Comparison of ENCODE assay signal across 23 cellular contexts in genomic region chr3:184474907-184475306, GRCh38.
"Had no signal": no experiment of that assay in that cellular context is flagged by ENCODE, and none has a peak within 500 bp of the region (broad histone marks: within the 10 kb centered on the region; RNA-seq: fewer than 3 reads in every experiment).

No MANE protein-coding gene starts in this region.

- H3K4me3 Mint-ChIP-seq: activated B cell treated with CpG ODN at 0.5 μM for 24 hours; activated CD4-positive, alpha-beta T cell treated with anti-CD3 and anti-CD28 coated beads, Interleukin-2, amount 10 ng/mL, durations not matched to agents 24 days and 14 days had no signal

- H3K9me3 Mint-ChIP-seq: activated CD4-positive, alpha-beta T cell treated with anti-CD3 and anti-CD28 coated beads, Interleukin-2, amount 10 ng/mL, durations not matched to agents 24 days and 14 days had no signal

- H2AFZ ChIP-seq: PC-9 had no signal

- H3K27ac Mint-ChIP-seq: activated CD4-positive, alpha-beta T cell treated with anti-CD3 and anti-CD28 coated beads, Interleukin-2, amount 10 ng/mL, durations not matched to agents 24 days and 14 days had no signal

- DNase-seq: activated B cell treated with CpG ODN at 0.5 μM for 24 hours; activated CD4-positive, alpha-beta T cell treated with anti-CD3 and anti-CD28 coated beads for 1 hour; activated CD4-positive, alpha-beta T cell treated with anti-CD3 and anti-CD28 coated beads, Interleukin-2, amount 10 ng/mL, durations not matched to agents 24 days and 14 days; activated CD4-positive, alpha-beta T cell treated with anti-CD3 and anti-CD28 coated beads, Interleukin-2, amount 50 U/mL, for 48 hours; activated naive CD4-positive, alpha-beta T cell treated with anti-CD3 and anti-CD28 coated beads, Interleukin-2, amount 50 U/mL, for 16 hours; activated T-cell treated with anti-CD3 and anti-CD28 coated beads, Interleukin-2, amount 50 U/mL, for 1 hour; amniotic stem cell; brain microvascular endothelial cell; Karpas-422; MM.1S; NCI-H1105 treated with DMSO at 0.1 percent for 48 hours; NCI-H1436 treated with DMSO at 0.1 percent for 48 hours; NCI-H187; NCI-H2081; NCI-H510A treated with DMSO at 0.1 percent for 48 hours; NCI-H69; PC-9; SIG-M5; T-helper 2 cell; T1000 had no signal

- FAIRE-seq: astrocyte, TTC549 had no signal

- H3K27ac ChIP-seq: brain microvascular endothelial cell, cardiac muscle cell, PC-9 had no signal

- H3K4me3 ChIP-seq: cardiac muscle cell, PC-9 had no signal

- H3K4me2 ChIP-seq: PC-9 had no signal

- H3K36me3 ChIP-seq: brain microvascular endothelial cell, cardiac muscle cell had no signal
